18 cellular contexts compared by ENCODE assay signal in the genomic region with DNA sequence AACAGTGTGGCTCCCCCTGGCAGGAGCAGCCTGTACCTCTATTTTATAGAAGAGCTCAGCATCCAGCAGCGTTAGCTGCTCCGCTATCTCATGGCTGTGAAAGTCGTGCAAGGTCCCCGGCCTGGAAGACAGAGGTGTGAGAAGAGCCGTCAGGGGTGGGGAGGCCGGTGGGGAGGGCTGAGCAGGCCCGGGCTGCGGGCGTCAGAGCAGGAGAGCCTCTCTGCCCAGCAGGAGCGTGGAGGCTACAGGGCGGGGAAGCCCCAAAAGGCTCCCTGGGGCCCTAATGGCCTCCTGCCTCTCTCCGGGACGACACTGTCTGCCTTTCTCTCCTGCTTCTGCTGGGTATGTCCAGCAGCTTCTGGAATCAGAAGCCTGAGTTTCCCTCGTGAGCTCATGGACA. TPM values are rescaled to one million over a fixed set of nuclear protein-coding genes. Genes with fewer than 3 reads are reported as not detected.
"Had no signal": no experiment of that assay in that cellular context is flagged by ENCODE, and none has a peak within 500 bp of the region (broad histone marks: within the 10 kb centered on the region; RNA-seq: fewer than 3 reads in every experiment).

No MANE protein-coding gene starts in this region.

- ATAC-seq: activated CD4-positive, CD25-positive, alpha-beta regulatory T cell treated with anti-CD3 and anti-CD28 coated beads, Interleukin-2, amount 50 U/mL, for 24 hours; left lung had no signal

- H3K27me3 ChIP-seq: brain microvascular endothelial cell, left lung, ovary, transverse colon had no signal

- H3K9me3 Mint-ChIP-seq: activated T-helper 1 cell treated with anti-CD3 and anti-CD28 coated beads, Interleukin-12 subunit alpha, Interleukin-12 subunit beta, Interleukin-2, Interleukin-4 antibody, amounts not matched to agents 30 ng/mL and 10 ng/mL and 1 ng/mL, durations not matched to agents 14 hours and 24 hours and 36 hours had no signal

- H3K9me3 ChIP-seq: left lung, ovary, transverse colon had no signal

- DNase-seq: activated CD4-positive, alpha-beta T cell treated with anti-CD3 and anti-CD28 coated beads, Interleukin-2, amount 50 U/mL, for 4 hours; activated CD8-positive, alpha-beta memory T cell treated with anti-CD3 and anti-CD28 coated beads, Interleukin-2, amount 50 U/mL, for 4 hours; activated naive CD4-positive, alpha-beta T cell treated with anti-CD3 and anti-CD28 coated beads, Interleukin-2, amount 50 U/mL, for 16 hours; brain microvascular endothelial cell; foreskin melanocyte; islet precursor cell; stimulated activated CD4-positive, alpha-beta T cell treated with anti-CD3 and anti-CD28 coated beads, Interleukin-15, amount 100 ng/mL, for 24 hours; transverse colon had no signal

- H3K36me3 ChIP-seq: ovary had no signal

- H3K4me3 ChIP-seq: left lung, ovary, transverse colon had no signal

- H3K27ac ChIP-seq: brain microvascular endothelial cell, left lung, ovary, transverse colon had no signal

RNA-seq across cellular contexts. Expression of a gene that starts 42.6 kb away (rescaled TPM):
- total RNA-seq: activated T-helper 1 cell treated with anti-CD3 and anti-CD28 coated beads, Interleukin-12 subunit alpha, Interleukin-12 subunit beta, Interleukin-2, Interleukin-4 antibody, amounts not matched to agents 30 ng/mL and 10 ng/mL and 1 ng/mL, durations not matched to agents 14 hours and 24 hours and 36 hours; cerebellum; dermis microvascular lymphatic vessel endothelial cell; endothelial cell of umbilical vein; subcutaneous adipose tissue; T-helper 2 cell treated with Interferon-gamma antibody and Interleukin-4, amounts not matched to agents 100 ng/mL and 5 ng/mL, for 36 hours had no signal
- polyA plus RNA-seq: endothelial cell of umbilical vein, neural cell, ovary had no signal
